Comparison of ENCODE assay signal across 10 cellular contexts in the genomic region with DNA sequence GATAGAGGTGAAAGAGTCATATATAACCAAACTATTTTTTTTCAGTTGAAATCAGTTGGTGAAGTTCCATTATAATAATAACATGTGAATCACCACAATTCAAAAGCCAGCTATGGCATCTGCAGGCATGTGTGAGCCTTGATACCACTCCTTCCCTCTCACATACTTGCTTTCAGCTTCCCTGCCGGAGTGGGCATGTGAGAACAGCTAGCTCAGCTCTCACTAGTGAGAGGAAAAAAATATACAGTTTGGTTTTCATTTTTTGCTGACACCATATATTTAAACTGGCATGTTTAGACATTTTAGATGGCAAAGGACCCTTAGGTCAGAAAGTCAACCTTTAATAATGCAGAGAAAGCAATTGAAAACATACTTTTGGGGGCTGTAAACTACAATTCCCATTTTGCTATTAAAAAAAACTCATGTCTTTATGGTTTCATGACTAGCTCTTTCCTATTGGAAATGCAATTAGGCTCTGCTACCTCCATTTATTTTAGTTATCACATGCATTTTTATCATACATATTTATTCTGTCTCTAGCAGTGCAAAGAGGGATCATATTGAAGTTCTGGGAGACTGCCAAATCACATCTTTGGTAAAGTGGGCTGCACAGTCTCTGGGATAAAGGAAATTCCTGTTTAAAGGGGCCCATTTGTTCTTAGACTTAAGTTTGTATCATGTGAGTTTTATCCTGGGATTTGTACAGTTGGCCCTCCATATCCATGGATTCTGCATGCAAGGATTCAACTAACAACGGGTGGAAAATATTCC. TPM values are rescaled to one million over a fixed set of nuclear protein-coding genes. Genes with fewer than 3 reads are reported as not detected.
DNase-seq lines count a peak whose midpoint lies in the region; ATAC-seq, FAIRE-seq and TF ChIP-seq lines count a peak whose summit lies in the region.
"Had no signal": no experiment of that assay in that cellular context is flagged by ENCODE, and none has a peak within 500 bp of the region (broad histone marks: within the 10 kb centered on the region; RNA-seq: fewer than 3 reads in every experiment).

No MANE protein-coding gene starts in this region.

- DNase-seq in H4 (ENCODE audit: low spot score) (peak; percentile 48), left cardiac atrium (peak; percentile 22), small intestine (peak; percentile 3), NCI-H748 (lab: John Stamatoyannopoulos, UW; ENCODE audit: unreplicated experiment) (no peak), islet precursor cell (no peak), H7 (no peak)
- DNase-seq: stimulated activated CD4-positive, alpha-beta T cell treated with anti-CD3 and anti-CD28 coated beads, Interleukin-2, amount 100 ng/mL, for 24 hours had no signal

- intact Hi-C loops in left cardiac atrium (cut with DNase I) = loop anchor here in 1 of 2 donors (5.0 kb wide), 1 partner anchor 37 kb away; no protein-coding TSS in a partner anchor

- H3K9me3 ChIP-seq in small intestine (ENCODE audit: control insufficient read depth, low read depth) = no peaks in the 10 kb centered on the region
- H3K9me3 ChIP-seq: breast epithelium had no signal

- H3K36me3 ChIP-seq in small intestine (ENCODE audit: control insufficient read depth in 2 of 2, insufficient read depth in 2 of 2, low read length in 2 of 2) = no peaks in the 10 kb centered on the region
- H3K36me3 ChIP-seq in H7 (replicated peaks; ENCODE audit: control insufficient read depth, insufficient read depth, low read length) = no peaks in the 10 kb centered on the region
- H3K36me3 ChIP-seq: breast epithelium had no signal

- no peak for FAIRE-seq in small intestine (lab: Jason Lieb, UNC)

- no peaks in the 10 kb centered on the region for H3K27me3 ChIP-seq in small intestine (ENCODE audit: control insufficient read depth in 2 of 2, insufficient read depth in 2 of 2, low read length in 2 of 2)
- no peaks in the 10 kb centered on the region for H3K27me3 ChIP-seq in H7 (ENCODE audit: control insufficient read depth, insufficient read depth, low read length)
- H3K27me3 ChIP-seq: breast epithelium had no signal

- TF ChIP-seq CTCF in WI38 (IDR thresholded peaks at IDR 0.05; ENCODE audit: low read depth, low read length) = no peak

- ATAC-seq in left cardiac atrium (peak; percentile 89 to 91), GM19351 (IDR thresholded peaks at IDR 0.05; ENCODE audit: unreplicated experiment) (no peak)

- WGBS in small intestine, 3 donors = 60 to 82% (median 69%) methylated on average over 2 of the region's 2 CpGs

- H3K4me1 ChIP-seq in small intestine (ENCODE audit: control insufficient read depth in 2 of 2, insufficient read depth in 1 of 2, low read depth in 1 of 2, low read length in 1 of 2) = no peaks in the 10 kb centered on the region
- H3K4me1 ChIP-seq: breast epithelium had no signal

- H3K4me3 ChIP-seq in WI38 (ENCODE audit: low read depth, low read length) (peak overlapping the region; percentile 53), small intestine (ENCODE audit: low read depth in 1 of 2, low read length in 2 of 2) (no peak overlapping the region), H7 (ENCODE audit: insufficient read depth, low read depth, low read length) (no peak overlapping the region)

- no peak overlapping the region for H3K27ac ChIP-seq in small intestine (ENCODE audit: low read depth in 1 of 2, low read length in 1 of 2)
- H3K27ac ChIP-seq: breast epithelium had no signal

RNA-seq across cellular contexts. Expression of a gene that starts 33.2 kb away (rescaled TPM):
- total RNA-seq in H4 (2014; rRNA removed; shearing (Covaris generic)) = 2.2 and 3.8 TPM in 2 replicates
- 10 to 100 TPM; 39.1 to 79.3 TPM for total RNA-seq in left cardiac atrium
- polyA plus RNA-seq in small intestine = 100 to 1,000 TPM in 1 of 3 donors, 10 to 100 TPM in 2; 72.6 to 212 (median 97.3) TPM
- 0.55 and 1.9 TPM in 2 replicates for total RNA-seq in H7 (2014; rRNA removed; shearing (Covaris generic))

RNA-seq across cellular contexts. Expression of a gene that starts 47.4 kb away (rescaled TPM):
- 62.1 and 69.1 TPM in 2 replicates for total RNA-seq in H4 (2014; rRNA removed; shearing (Covaris generic))
- 10 to 100 TPM; 28.1 to 29.9 TPM for total RNA-seq in left cardiac atrium
- polyA plus RNA-seq in small intestine = 10 to 100 TPM; 27.5 to 38.2 (median 32.4) TPM
- total RNA-seq in H7 (2014; rRNA removed; shearing (Covaris generic)) = 45.4 and 51.9 TPM in 2 replicates

Comparison
In these comparisons a context has a peak if more than half of its experiments do, and no peak if none do; other contexts are left out.
1. DNase-seq: peak in H4 (single experiment), left cardiac atrium (single experiment) and small intestine (single experiment); none in NCI-H748 (single experiment), islet precursor cell (single experiment) and H7 (single experiment).